In the genomic region with DNA sequence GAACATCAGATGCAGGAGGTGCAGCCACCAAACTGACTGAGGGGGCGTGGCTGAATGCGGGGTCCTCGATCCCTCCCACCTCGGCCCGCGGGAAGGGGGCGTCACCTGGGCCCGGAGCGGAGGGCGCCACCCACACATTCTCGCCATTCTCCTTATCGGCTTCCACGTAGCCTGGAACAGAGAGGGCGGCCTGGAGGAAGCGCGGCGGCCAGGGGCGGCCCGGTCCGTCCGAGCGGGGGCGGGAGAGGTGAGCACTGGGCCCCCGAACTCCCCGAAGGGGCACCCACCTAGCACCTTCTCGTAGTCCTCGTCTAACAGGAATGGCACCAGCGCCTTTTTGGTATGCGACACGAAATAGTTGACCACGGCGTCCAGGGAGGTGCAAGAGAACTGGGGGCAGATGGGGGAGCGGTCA, we compare ENCODE assay signal across 9 cellular contexts. TPM values are rescaled to one million over a fixed set of nuclear protein-coding genes. Genes with fewer than 3 reads are reported as not detected.
DNase-seq lines count a peak whose midpoint lies in the region; ATAC-seq and TF ChIP-seq lines count a peak whose summit lies in the region.
"Had no signal": no experiment of that assay in that cellular context is flagged by ENCODE, and none has a peak within 500 bp of the region (broad histone marks: within the 10 kb centered on the region; RNA-seq: fewer than 3 reads in every experiment).

No MANE protein-coding gene starts in this region.

- no peaks in the 10 kb centered on the region for H3K27me3 Mint-ChIP-seq in activated naive CD8-positive, alpha-beta T cell treated with anti-CD3 and anti-CD28 coated beads for 36 hours

- H3K27me3 ChIP-seq in left ventricle myocardium inferior (ENCODE audit: low read depth) (no peaks in the 10 kb centered on the region), iPS-20b (ENCODE audit: insufficient read depth, low read length) (no peaks in the 10 kb centered on the region), thymus (ENCODE audit: control insufficient read depth, insufficient read depth) (peaks cover 8% of the 10 kb centered on the region)
- H3K27me3 ChIP-seq: MG63 had no signal

- no peak for ATAC-seq in left cardiac atrium
- ATAC-seq in HG03342 (IDR thresholded peaks at IDR 0.05; ENCODE audit: unreplicated experiment): no peak

- peaks cover 22% of the 10 kb centered on the region for H3K4me1 ChIP-seq in left ventricle myocardium inferior
- 0 out of 2 replicates have a peak, but pooled peaks cover 2% of the 10 kb centered on the region for H3K4me1 ChIP-seq in iPS-20b (ENCODE audit: insufficient read depth, low read length)
- H3K4me1 ChIP-seq in thymus (ENCODE audit: control insufficient read depth, insufficient read depth, low read length): peaks cover 17% of the 10 kb centered on the region

- TF ChIP-seq CTCF in left ventricle myocardium inferior (IDR thresholded peaks at IDR 0.05; ENCODE audit: borderline replicate concordance): no peak

- no peaks in the 10 kb centered on the region for H3K9me3 ChIP-seq in left ventricle myocardium inferior (replicated peaks)
- H3K9me3 ChIP-seq in iPS-20b (ENCODE audit: insufficient read depth, low read depth, low read length): no peaks in the 10 kb centered on the region
- no peaks in the 10 kb centered on the region for H3K9me3 ChIP-seq in thymus (ENCODE audit: control insufficient read depth)
- H3K9me3 ChIP-seq: MG63 had no signal

- H3K4me3 ChIP-seq in left ventricle myocardium inferior (peak overlapping the region; percentile 71), iPS-20b (ENCODE audit: low read length) (peak overlapping the region; percentile 61), thymus (ENCODE audit: low read length) (peak overlapping the region; percentile 19)
- H3K4me3 ChIP-seq: MG63 had no signal

- H3K36me3 ChIP-seq in left ventricle myocardium inferior (no peaks in the 10 kb centered on the region), iPS-20b (ENCODE audit: insufficient read depth, low read depth, low read length) (no peaks in the 10 kb centered on the region), thymus (ENCODE audit: control insufficient read depth, insufficient read depth) (no peaks in the 10 kb centered on the region)
- H3K36me3 ChIP-seq: MG63 had no signal

- WGBS in thymus: 6% methylated on average over 33 of the region's 33 CpGs

- H3K9ac ChIP-seq in iPS-20b (ENCODE audit: low read depth, low read length): peak overlapping the region; percentile 55; the same call in 1 of the 2 replicates

- peak overlapping the region; percentile 88 for H3K4me3 Mint-ChIP-seq in activated naive CD8-positive, alpha-beta T cell treated with anti-CD3 and anti-CD28 coated beads for 36 hours

- intact Hi-C loops in left ventricle myocardium inferior (cut with micrococcal nuclease): no loop called here
- intact Hi-C loops in left cardiac atrium (cut with DNase I): no loop called here

- no peak overlapping the region for H3K27ac Mint-ChIP-seq in activated naive CD8-positive, alpha-beta T cell treated with anti-CD3 and anti-CD28 coated beads for 36 hours

- DNase-seq in left ventricle myocardium inferior (no peak), left cardiac atrium (no peak), NCI-H2196 (lab: John Stamatoyannopoulos, UW; ENCODE audit: unreplicated experiment) (no peak), NCI-H1694 treated with DMSO at 0.1 percent for 48 hours (lab: John Stamatoyannopoulos, UW) (no peak)
- DNase-seq in activated naive CD8-positive, alpha-beta T cell treated with anti-CD3 and anti-CD28 coated beads for 36 hours: peak; percentile 42

- H3K36me3 Mint-ChIP-seq in activated naive CD8-positive, alpha-beta T cell treated with anti-CD3 and anti-CD28 coated beads for 36 hours: peaks cover 14% of the 10 kb centered on the region

- H3K27ac ChIP-seq in left ventricle myocardium inferior (replicated peaks) (no peak overlapping the region), iPS-20b (ENCODE audit: low read length) (no peak overlapping the region), thymus (ENCODE audit: low read depth) (no peak overlapping the region)

- peaks cover 22% of the 10 kb centered on the region for H3K4me1 Mint-ChIP-seq in activated naive CD8-positive, alpha-beta T cell treated with anti-CD3 and anti-CD28 coated beads for 36 hours

- peaks cover 1% of the 10 kb centered on the region for H3K9me3 Mint-ChIP-seq in activated naive CD8-positive, alpha-beta T cell treated with anti-CD3 and anti-CD28 coated beads for 36 hours

RNA-seq across cellular contexts. Expression of gene STAP2, which starts 11.8 kb away (rescaled TPM):
- 2.6 TPM for total RNA-seq in left ventricle myocardium inferior
- total RNA-seq in left cardiac atrium: 1 to 10 TPM; 4.8 to 8.2 TPM
- 10 to 100 TPM; 12.3 to 13.1 TPM for total RNA-seq in activated naive CD8-positive, alpha-beta T cell treated with anti-CD3 and anti-CD28 coated beads for 36 hours
- polyA plus RNA-seq in thymus: 21.3 TPM

RNA-seq across cellular contexts. Expression of gene MPND, which starts 16.5 kb away (rescaled TPM):
- total RNA-seq in left ventricle myocardium inferior: 19.2 TPM
- total RNA-seq in left cardiac atrium: 10 to 100 TPM; 21.1 to 22.3 TPM
- total RNA-seq in activated naive CD8-positive, alpha-beta T cell treated with anti-CD3 and anti-CD28 coated beads for 36 hours: 10 to 100 TPM; 15.6 to 18.8 TPM
- 16.9 TPM for polyA plus RNA-seq in thymus

RNA-seq across cellular contexts. Expression of gene FSD1, which starts 22.4 kb away (rescaled TPM):
- not detected for total RNA-seq in left ventricle myocardium inferior
- total RNA-seq in left cardiac atrium: not detected
- total RNA-seq in activated naive CD8-positive, alpha-beta T cell treated with anti-CD3 and anti-CD28 coated beads for 36 hours: 10 to 100 TPM; 21.0 to 21.3 TPM
- 19.2 TPM for polyA plus RNA-seq in thymus

RNA-seq across cellular contexts. Expression of gene TMIGD2, which starts 24.7 kb away (rescaled TPM):
- total RNA-seq in left ventricle myocardium inferior (not detected), left cardiac atrium (under 1 TPM in 1 of 2 donors, not detected in 1; 0.29 TPM)
- total RNA-seq in activated naive CD8-positive, alpha-beta T cell treated with anti-CD3 and anti-CD28 coated beads for 36 hours: 10 to 100 TPM; 12.6 to 14.7 TPM
- polyA plus RNA-seq in thymus: 64.8 TPM

RNA-seq across cellular contexts. Expression of gene SHD, which starts 47.8 kb away (rescaled TPM):
- total RNA-seq in left ventricle myocardium inferior (0.16 TPM), left cardiac atrium (10 to 100 TPM; 21.4 to 37.0 TPM)
- not detected for total RNA-seq in activated naive CD8-positive, alpha-beta T cell treated with anti-CD3 and anti-CD28 coated beads for 36 hours
- polyA plus RNA-seq in thymus: 0.57 TPM

Comparison
In these comparisons a context has a peak if more than half of its experiments do, and no peak if none do; other contexts are left out.
1. H3K4me3 ChIP-seq: peak in every context shown above with its lines; median percentile 71 in left ventricle myocardium inferior; 61 in iPS-20b; 19 in thymus.
2. RNA of gene FSD1, which starts 22.4 kb away (total RNA-seq): 21.0 to 21.3 TPM in activated naive CD8-positive, alpha-beta T cell treated with anti-CD3 and anti-CD28 coated beads for 36 hours; not detected in left ventricle myocardium inferior (single experiment) and not detected in left cardiac atrium; every median in the first group is over 10 times any median in the second.